In genomic region chr2:26627350-26628105, GRCh38 we compare ENCODE assay signal across 1 cellular context.
TF ChIP-seq lines count a peak whose summit lies in the region.

No MANE protein-coding gene starts in this region.

TF ChIP-seq in HepG2, 621 proteins besides CTCF, POLR2A, EP300 and RAD21 (continued from another document):
- no peak for TF ChIP-seq NCOR1 (IDR thresholded peaks at IDR 0.05; ENCODE audit: borderline replicate concordance, low read length)
